35 cellular contexts compared by ENCODE assay signal in genomic region chr7:30976381-30976780, GRCh38. TPM values are rescaled to one million over a fixed set of nuclear protein-coding genes. Genes with fewer than 3 reads are reported as not detected.
"Had no signal": no experiment of that assay in that cellular context is flagged by ENCODE, and none has a peak within 500 bp of the region (broad histone marks: within the 10 kb centered on the region; RNA-seq: fewer than 3 reads in every experiment).

No MANE protein-coding gene starts in this region.

- DNase-seq: activated B cell treated with CpG ODN at 0.5 μM for 24 hours; activated CD4-positive, alpha-beta memory T cell treated with anti-CD3 and anti-CD28 coated beads for 36 hours; activated CD4-positive, alpha-beta T cell treated with anti-CD3 and anti-CD28 coated beads for 4 hours; activated CD4-positive, alpha-beta T cell treated with anti-CD3 and anti-CD28 coated beads, Interleukin-2, amount 50 U/mL, for 1 hour; activated CD4-positive, CD25-positive, alpha-beta regulatory T cell treated with anti-CD3 and anti-CD28 coated beads, Interleukin-2, amount 50 U/mL, for 72 hours; activated gamma-delta T cell treated with Interleukin-2 at 50 U/mL for 16 hours; activated naive CD4-positive, alpha-beta T cell treated with anti-CD3 and anti-CD28 coated beads for 36 hours; activated T-cell treated with anti-CD3 and anti-CD28 coated beads for 4 hours; activated T-cell treated with anti-CD3 and anti-CD28 coated beads, Interleukin-2, amount 50 U/mL, for 4 hours; body of pancreas; cerebellar nuclear complex; IMR-90; NCI-H1092 treated with DMSO at 0.1 percent for 48 hours; NCI-H1417; NCI-H146; NCI-H187 treated with DMSO at 0.1 percent for 48 hours; NCI-H2081; NCI-H2171 treated with DMSO at 0.1 percent for 48 hours; NCI-H226; NCI-H446 treated with DMSO at 0.1 percent for 48 hours; NCI-H524; NCI-H69; SHP77; SJCRH30; T-helper 17 cell had no signal

- H3K9me3 ChIP-seq: body of pancreas, breast epithelium, SJCRH30 had no signal

- H3K27ac Mint-ChIP-seq: activated B cell treated with CpG ODN at 0.5 μM for 24 hours; activated CD4-positive, alpha-beta memory T cell treated with anti-CD3 and anti-CD28 coated beads for 36 hours; activated naive CD4-positive, alpha-beta T cell treated with anti-CD3 and anti-CD28 coated beads for 36 hours; activated naive CD8-positive, alpha-beta T cell; activated T-helper 1 cell treated with anti-CD3 and anti-CD28 coated beads, Interleukin-12 subunit alpha, Interleukin-12 subunit beta, Interleukin-2, Interleukin-4 antibody, amounts not matched to agents 30 ng/mL and 10 ng/mL and 1 ng/mL, durations not matched to agents 14 hours and 24 hours and 36 hours; T-cell; T-helper 17 cell had no signal

- H3K27me3 ChIP-seq: body of pancreas, breast epithelium had no signal

- H3K9me3 Mint-ChIP-seq: activated B cell treated with CpG ODN at 0.5 μM for 24 hours; activated CD4-positive, alpha-beta memory T cell treated with anti-CD3 and anti-CD28 coated beads for 36 hours; activated naive CD4-positive, alpha-beta T cell treated with anti-CD3 and anti-CD28 coated beads for 36 hours; activated T-cell treated with anti-CD3 and anti-CD28 coated beads, Interleukin-2, amount 50 U/mL, for 4 hours; activated T-helper 1 cell treated with anti-CD3 and anti-CD28 coated beads, Interleukin-12 subunit alpha, Interleukin-12 subunit beta, Interleukin-2, Interleukin-4 antibody, amounts not matched to agents 30 ng/mL and 10 ng/mL and 1 ng/mL, durations not matched to agents 14 hours and 24 hours and 36 hours; T-cell had no signal

- H3K4me3 ChIP-seq: body of pancreas, breast epithelium, K562, SJCRH30, SK-N-MC had no signal

- H3K4me1 ChIP-seq: breast epithelium, SJCRH30 had no signal

- H3K36me3 Mint-ChIP-seq: activated CD4-positive, alpha-beta memory T cell treated with anti-CD3 and anti-CD28 coated beads for 36 hours; activated naive CD8-positive, alpha-beta T cell; T-cell had no signal

- H3K4me3 Mint-ChIP-seq: activated B cell treated with CpG ODN at 0.5 μM for 24 hours; activated CD4-positive, alpha-beta memory T cell treated with anti-CD3 and anti-CD28 coated beads for 36 hours; activated naive CD4-positive, alpha-beta T cell treated with anti-CD3 and anti-CD28 coated beads for 36 hours; activated naive CD8-positive, alpha-beta T cell; activated T-cell treated with anti-CD3 and anti-CD28 coated beads, Interleukin-2, amount 50 U/mL, for 4 hours; activated T-helper 1 cell treated with anti-CD3 and anti-CD28 coated beads, Interleukin-12 subunit alpha, Interleukin-12 subunit beta, Interleukin-2, Interleukin-4 antibody, amounts not matched to agents 30 ng/mL and 10 ng/mL and 1 ng/mL, durations not matched to agents 14 hours and 24 hours and 36 hours; T-cell; T-helper 17 cell had no signal

- ATAC-seq: activated T-cell treated with anti-CD3 and anti-CD28 coated beads, Interleukin-2, amount 50 U/mL, for 4 hours; body of pancreas; K562; Panc1; T-cell; T-helper 17 cell had no signal

- H3K36me3 ChIP-seq: breast epithelium, SJCRH30 had no signal

- H3K27ac ChIP-seq: breast epithelium, SJCRH30, SK-N-MC had no signal

RNA-seq across cellular contexts. Expression of gene GHRHR, which starts 12.6 kb away (rescaled TPM):
- total RNA-seq: activated B cell treated with CpG ODN at 0.5 μM for 24 hours; activated CD4-positive, alpha-beta memory T cell treated with anti-CD3 and anti-CD28 coated beads for 36 hours; activated naive CD4-positive, alpha-beta T cell treated with anti-CD3 and anti-CD28 coated beads for 36 hours; activated T-cell treated with anti-CD3 and anti-CD28 coated beads, Interleukin-2, amount 50 U/mL, for 4 hours; activated T-helper 1 cell treated with anti-CD3 and anti-CD28 coated beads, Interleukin-12 subunit alpha, Interleukin-12 subunit beta, Interleukin-2, Interleukin-4 antibody, amounts not matched to agents 30 ng/mL and 10 ng/mL and 1 ng/mL, durations not matched to agents 14 hours and 24 hours and 36 hours; astrocyte; body of pancreas; breast epithelium; IMR-90; K562; M059J; RPMI7951; SJCRH30; T-cell; T-helper 17 cell had no signal
- polyA plus RNA-seq: IMR-90, K562 had no signal
